In genomic region chr20:32244959-32245358, GRCh38 we compare ENCODE assay signal across 1 cellular context.
TF ChIP-seq lines count a peak whose summit lies in the region.

No MANE protein-coding gene starts in this region.

TF ChIP-seq in HepG2, 621 proteins besides CTCF, POLR2A, EP300 and RAD21:
- TF ChIP-seq NFAT5 (CRISPR knock-in tag; IDR thresholded peaks at IDR 0.05) = no peak
- TF ChIP-seq, protein P1, sequence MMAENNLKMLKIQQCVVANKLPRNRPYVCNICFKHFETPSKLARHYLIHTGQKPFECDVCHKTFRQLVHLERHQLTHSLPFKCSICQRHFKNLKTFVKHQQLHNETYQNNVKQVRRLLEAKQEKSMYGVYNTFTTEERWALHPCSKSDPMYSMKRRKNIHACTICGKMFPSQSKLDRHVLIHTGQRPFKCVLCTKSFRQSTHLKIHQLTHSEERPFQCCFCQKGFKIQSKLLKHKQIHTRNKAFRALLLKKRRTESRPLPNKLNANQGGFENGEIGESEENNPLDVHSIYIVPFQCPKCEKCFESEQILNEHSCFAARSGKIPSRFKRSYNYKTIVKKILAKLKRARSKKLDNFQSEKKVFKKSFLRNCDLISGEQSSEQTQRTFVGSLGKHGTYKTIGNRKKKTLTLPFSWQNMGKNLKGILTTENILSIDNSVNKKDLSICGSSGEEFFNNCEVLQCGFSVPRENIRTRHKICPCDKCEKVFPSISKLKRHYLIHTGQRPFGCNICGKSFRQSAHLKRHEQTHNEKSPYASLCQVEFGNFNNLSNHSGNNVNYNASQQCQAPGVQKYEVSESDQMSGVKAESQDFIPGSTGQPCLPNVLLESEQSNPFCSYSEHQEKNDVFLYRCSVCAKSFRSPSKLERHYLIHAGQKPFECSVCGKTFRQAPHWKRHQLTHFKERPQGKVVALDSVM (CRISPR knock-in tag; IDR thresholded peaks at IDR 0.05) = peak; percentile 76
- TF ChIP-seq ZNF121 (CRISPR knock-in tag; IDR thresholded peaks at IDR 0.05) = 0 out of 2 replicates have a peak, but pooled peaks have one; percentile 24
TF ChIP-seq in HepG2: peak in this region for 2.
